Comparison of ENCODE assay signal across 34 cellular contexts in the genomic region with DNA sequence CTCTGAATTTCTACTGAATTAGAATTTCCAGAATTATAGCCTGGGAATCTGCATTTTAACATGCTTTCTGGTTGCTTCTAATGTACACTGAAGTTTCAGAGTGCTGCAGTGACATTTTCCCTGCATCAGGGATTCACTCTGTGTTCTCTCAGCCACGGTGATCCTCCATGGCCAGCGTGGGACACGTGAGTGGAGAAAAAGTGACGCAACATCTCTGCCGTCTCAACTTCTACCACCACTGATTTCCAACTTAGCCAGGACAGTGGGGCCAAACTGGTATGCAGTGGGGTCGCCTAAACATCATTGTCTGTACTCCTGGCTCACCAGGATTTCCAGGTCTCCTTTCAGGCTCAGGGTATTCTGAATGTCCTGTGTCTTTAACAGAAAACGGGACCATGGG. TPM values are rescaled to one million over a fixed set of nuclear protein-coding genes. Genes with fewer than 3 reads are reported as not detected.
"Had no signal": no experiment of that assay in that cellular context is flagged by ENCODE, and none has a peak within 500 bp of the region (broad histone marks: within the 10 kb centered on the region; RNA-seq: fewer than 3 reads in every experiment).

No MANE protein-coding gene starts in this region.

- H3K4me1 ChIP-seq: adrenal gland, esophagus squamous epithelium had no signal

- H3K27me3 ChIP-seq: adrenal gland, body of pancreas, esophagus squamous epithelium, gastroesophageal sphincter, hepatocyte had no signal

- H3K4me3 ChIP-seq: adrenal gland, body of pancreas, esophagus squamous epithelium, gastroesophageal sphincter, heart right ventricle, hepatocyte had no signal

- H3K9me3 ChIP-seq: adrenal gland, body of pancreas, esophagus squamous epithelium, gastroesophageal sphincter, heart right ventricle had no signal

- H3K4me2 ChIP-seq: hepatocyte had no signal

- DNase-seq: activated CD4-positive, alpha-beta memory T cell treated with anti-CD3 and anti-CD28 coated beads, Interleukin-2, amount 10 ng/mL, durations not matched to agents 7 days and 5 days; activated CD4-positive, alpha-beta T cell treated with anti-CD3 and anti-CD28 coated beads for 1 hour; activated CD4-positive, alpha-beta T cell treated with anti-CD3 and anti-CD28 coated beads for 4 hours; activated CD4-positive, alpha-beta T cell treated with anti-CD3 and anti-CD28 coated beads, Interleukin-2, amount 10 ng/mL, durations not matched to agents 7 days and 5 days; activated CD4-positive, alpha-beta T cell treated with anti-CD3 and anti-CD28 coated beads, Interleukin-2, amount 50 U/mL, for 4 hours; activated CD8-positive, alpha-beta memory T cell treated with anti-CD3 and anti-CD28 coated beads, Interleukin-2, amount 10 ng/mL, durations not matched to agents 7 days and 5 days; activated CD8-positive, alpha-beta memory T cell treated with anti-CD3 and anti-CD28 coated beads, Interleukin-2, amount 50 U/mL, for 4 hours; activated effector memory CD4-positive, alpha-beta T cell treated with anti-CD3 and anti-CD28 coated beads, Interleukin-2, amount 50 U/mL, for 16 hours; activated naive CD4-positive, alpha-beta T cell treated with anti-CD3 and anti-CD28 coated beads for 36 hours; activated naive CD8-positive, alpha-beta T cell treated with anti-CD3 and anti-CD28 coated beads for 36 hours; activated naive CD8-positive, alpha-beta T cell treated with anti-CD3 and anti-CD28 coated beads, Interleukin-2, amount 50 U/mL, for 24 hours; activated T-cell treated with anti-CD3 and anti-CD28 coated beads, Interleukin-2, amount 50 U/mL, for 1 hour; activated T-cell treated with anti-CD3 and anti-CD28 coated beads, Interleukin-2, amount 50 U/mL, for 48 hours; adrenal gland; amygdala; aorta; body of pancreas; caudate nucleus; cortex of kidney; dermis blood vessel endothelial cell; effector CD4-positive, alpha-beta T cell; effector memory CD8-positive, alpha-beta T cell; esophagus squamous epithelium; foreskin melanocyte; heart right ventricle; T-helper 2 cell had no signal

- H2AFZ ChIP-seq: hepatocyte had no signal

- H3K36me3 ChIP-seq: adrenal gland, esophagus squamous epithelium, gastroesophageal sphincter, heart right ventricle had no signal

- H3K79me2 ChIP-seq: hepatocyte had no signal

- FAIRE-seq: colon, TTC549 had no signal

- H3K27ac ChIP-seq: adrenal gland, body of pancreas, esophagus squamous epithelium, gastroesophageal sphincter, heart right ventricle, hepatocyte, VCaP had no signal

- ATAC-seq: activated CD8-positive, alpha-beta memory T cell treated with anti-CD3 and anti-CD28 coated beads, Interleukin-2, amount 10 ng/mL, durations not matched to agents 7 days and 5 days; activated naive CD8-positive, alpha-beta T cell treated with anti-CD3 and anti-CD28 coated beads, Interleukin-2, amount 50 U/mL, for 24 hours; body of pancreas; effector memory CD8-positive, alpha-beta T cell; gastroesophageal sphincter; heart right ventricle; WTC11 had no signal

RNA-seq across cellular contexts. Expression of a gene that starts 44.6 kb away (rescaled TPM):
- total RNA-seq: activated T-helper 1 cell treated with anti-CD3 and anti-CD28 coated beads, Interleukin-12 subunit alpha, Interleukin-12 subunit beta, Interleukin-2, Interleukin-4 antibody, amounts not matched to agents 30 ng/mL and 10 ng/mL and 1 ng/mL, durations not matched to agents 14 hours and 24 hours and 36 hours; activated T-helper 2 cell treated with anti-CD3 and anti-CD28 coated beads, Interferon-gamma antibody, Interleukin-2, Interleukin-4, amounts not matched to agents 10 μg/mL and 5 μg/mL and 100 μg/mL, durations not matched to agents 14 hours and 24 hours and 36 hours had no signal
